ENCODE assay signal across 8 cellular contexts in genomic region chr7:74657692-74658170, GRCh38. TPM values are rescaled to one million over a fixed set of nuclear protein-coding genes. Genes with fewer than 3 reads are reported as not detected.
A peak's percentile ranks its signal among the peaks of the same experiment; 100 is the strongest.
DNase-seq lines count a peak whose midpoint lies in the region; ATAC-seq and TF ChIP-seq lines count a peak whose summit lies in the region.

TSS of gene GTF2I (plus strand) at chr7:74657718. CDS start at chr7:74689129, 31,411 bp downstream.

- peaks cover 38% of the 10 kb centered on the region for H4K20me1 ChIP-seq in osteoblast (ENCODE audit: insufficient read depth, low read length)

- POLR2A ChIA-PET in activated CD8-positive, alpha-beta memory T cell treated with anti-CD3 and anti-CD28 coated beads for 36 hours (lab: Charles Lee): interaction anchor here (0.6 to 0.7 kb wide), 4 partner anchors 35 to 444 kb away, joined by 3 to 10 read pairs (median 6); no protein-coding TSS in a partner anchor

- H3K36me3 ChIP-seq in osteoblast (ENCODE audit: insufficient read depth, low read length): no peaks in the 10 kb centered on the region

- no peaks in the 10 kb centered on the region for H3K27me3 ChIP-seq in osteoblast (ENCODE audit: insufficient read depth, low read length)

- H3K27ac ChIP-seq in C4-2B (peak within 1 kb of the TSS; percentile 100), osteoblast (ENCODE audit: low read depth, low read length) (peak within 1 kb of the TSS; percentile 80)

- peak within 1 kb of the TSS; percentile 89 for H3K4me2 ChIP-seq in osteoblast (ENCODE audit: insufficient read depth, low read length)

- H3K79me2 ChIP-seq in osteoblast (ENCODE audit: insufficient read depth, low read length): peaks cover 48% of the 10 kb centered on the region

- peaks cover 54% of the 10 kb centered on the region for H3K4me1 ChIP-seq in osteoblast (ENCODE audit: insufficient read depth, low read length)

- DNase-seq in foreskin fibroblast (no peak), osteoblast (ENCODE audit: insufficient read length, low spot score, missing footprints) (peak; percentile 90), HCEC 1CT (no peak), GM19238 (ENCODE audit: insufficient read length, low spot score) (no peak)

- CTCF ChIA-PET in activated CD8-positive, alpha-beta memory T cell treated with anti-CD3 and anti-CD28 coated beads for 36 hours (lab: Charles Lee): no interaction called here

- peak; percentile 15 for ATAC-seq in GM19438 (IDR thresholded peaks at IDR 0.05; ENCODE audit: low read depth, unreplicated experiment)
- peak; percentile 14 for ATAC-seq in HG03460 (IDR thresholded peaks at IDR 0.05; ENCODE audit: unreplicated experiment)

- H3K9me3 ChIP-seq in osteoblast (ENCODE audit: low read depth, low read length): no peaks in the 10 kb centered on the region

- TF ChIP-seq CTCF in C4-2B (conservative IDR thresholded peaks at IDR 0.05) (no peak), foreskin fibroblast (IDR thresholded peaks at IDR 0.05; ENCODE audit: low read depth, low read length) (no peak), osteoblast (IDR thresholded peaks at IDR 0.05; ENCODE audit: extremely low read depth, low read depth, low read length) (no peak)

- H3K4me3 ChIP-seq in foreskin fibroblast (ENCODE audit: low read depth in 1 of 2, low read length in 2 of 2) (peak within 1 kb of the TSS; percentile 72 to 76), osteoblast (ENCODE audit: insufficient read depth, low read length) (peak within 1 kb of the TSS; percentile 89)

- H2AFZ ChIP-seq in osteoblast (ENCODE audit: low read length): peak within 1 kb of the TSS; percentile 94

RNA-seq across cellular contexts. Expression of gene GTF2I, which starts in this region (rescaled TPM):
- total RNA-seq in activated CD8-positive, alpha-beta memory T cell treated with anti-CD3 and anti-CD28 coated beads for 36 hours: 100 to 1,000 TPM; 168 TPM
- total RNA-seq in osteoblast: 143 and 153 TPM in 2 replicates
